1 cellular context compared by ENCODE assay signal in the genomic region with DNA sequence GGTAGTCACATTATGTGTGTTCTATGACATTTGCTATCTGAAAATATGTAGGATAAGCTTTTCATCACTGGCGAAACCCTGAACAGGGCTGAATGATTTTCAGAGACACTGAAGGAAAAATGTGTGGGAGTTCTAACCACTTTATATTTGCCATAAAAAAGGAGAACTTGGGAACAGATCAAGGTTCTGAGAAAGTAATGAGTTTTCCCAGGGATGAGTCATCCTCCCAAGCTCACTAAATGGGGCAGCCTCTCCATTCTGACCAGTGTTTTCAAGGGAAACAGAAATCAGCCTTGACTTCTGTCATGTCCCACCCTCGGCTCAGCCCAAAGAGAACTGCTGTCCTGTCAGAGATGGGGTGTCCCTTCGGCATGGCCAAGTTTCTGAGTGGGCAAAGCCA.
TF ChIP-seq lines count a peak whose summit lies in the region.

No MANE protein-coding gene starts in this region.

TF ChIP-seq in SK-N-SH, 30 proteins besides CTCF, POLR2A, EP300 and RAD21 (continued from another document):
- TF ChIP-seq, protein P1, sequence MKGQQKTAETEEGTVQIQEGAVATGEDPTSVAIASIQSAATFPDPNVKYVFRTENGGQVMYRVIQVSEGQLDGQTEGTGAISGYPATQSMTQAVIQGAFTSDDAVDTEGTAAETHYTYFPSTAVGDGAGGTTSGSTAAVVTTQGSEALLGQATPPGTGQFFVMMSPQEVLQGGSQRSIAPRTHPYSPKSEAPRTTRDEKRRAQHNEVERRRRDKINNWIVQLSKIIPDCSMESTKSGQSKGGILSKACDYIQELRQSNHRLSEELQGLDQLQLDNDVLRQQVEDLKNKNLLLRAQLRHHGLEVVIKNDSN (IDR thresholded peaks at IDR 0.05; ENCODE audit: borderline replicate concordance, low read depth), result no peak
- no peak for TF ChIP-seq POLR2AphosphoS5 (IDR thresholded peaks at IDR 0.05; ENCODE audit: low read depth, low read length)
- no peak for TF ChIP-seq IRF3 (IDR thresholded peaks at IDR 0.05; ENCODE audit: low read depth, low read length)
- no peak for TF ChIP-seq SIN3A (IDR thresholded peaks at IDR 0.05; ENCODE audit: borderline replicate concordance, low read depth, low read length)
- TF ChIP-seq FOXM1 (IDR thresholded peaks at IDR 0.05; ENCODE audit: low read depth), result no peak
- no peak for TF ChIP-seq TEAD4 (IDR thresholded peaks at IDR 0.05; ENCODE audit: borderline replicate concordance, insufficient read depth)
- no peak for TF ChIP-seq NRF1 (IDR thresholded peaks at IDR 0.05; ENCODE audit: low read depth, low read length)
